8 cellular contexts compared by ENCODE assay signal in genomic region chr1:87335175-87335992, GRCh38. TPM values are rescaled to one million over a fixed set of nuclear protein-coding genes. Genes with fewer than 3 reads are reported as not detected.
A peak's percentile ranks its signal among the peaks of the same experiment; 100 is the strongest.
DNase-seq lines count a peak whose midpoint lies in the region; ATAC-seq and TF ChIP-seq lines count a peak whose summit lies in the region.

No MANE protein-coding gene starts in this region.

- H4K20me1 ChIP-seq in SU-DHL-6 (ENCODE audit: low read depth, low read length) = peaks cover 39% of the 10 kb centered on the region

- H3K27ac ChIP-seq in SU-DHL-6 (ENCODE audit: low read depth, low read length) = peak overlapping the region; percentile 89
- H3K27ac ChIP-seq in right atrium auricular region = peak overlapping the region; percentile 81 to 89
- peak overlapping the region; percentile 77 to 81 for H3K27ac ChIP-seq in prostate gland

- peak overlapping the region; percentile 97 for H3K4me3 ChIP-seq in SU-DHL-6 (ENCODE audit: insufficient read depth, low read length, poor library complexity, severe bottlenecking)
- peak overlapping the region; percentile 53 to 93 for H3K4me3 ChIP-seq in right atrium auricular region
- H3K4me3 ChIP-seq in prostate gland = peak overlapping the region; percentile 58 to 70

- peaks cover 95% of the 10 kb centered on the region for H3K79me2 ChIP-seq in SU-DHL-6 (ENCODE audit: insufficient read depth, low read length)

- H3K9me3 ChIP-seq in SU-DHL-6 (ENCODE audit: insufficient read depth, low read length) (no peaks in the 10 kb centered on the region), right atrium auricular region (no peaks in the 10 kb centered on the region), prostate gland (no peaks in the 10 kb centered on the region)

- 1% methylated on average over 42 of the region's 62 CpGs for WGBS in prostate gland

- peak overlapping the region; percentile 98 for H3K9ac ChIP-seq in SU-DHL-6 (ENCODE audit: low read length)

- no peak for TF ChIP-seq POLR2A in prostate gland (IDR thresholded peaks at IDR 0.05)

- H2AFZ ChIP-seq in SU-DHL-6 (ENCODE audit: low read depth, low read length, severe bottlenecking) = no peak overlapping the region

- H3K27me3 ChIP-seq in SU-DHL-6 (ENCODE audit: low read length) = no peaks in the 10 kb centered on the region
- H3K27me3 ChIP-seq in right atrium auricular region = no peaks in the 10 kb centered on the region
- no peaks in the 10 kb centered on the region for H3K27me3 ChIP-seq in prostate gland (replicated peaks; ENCODE audit: insufficient read depth)

- H3K36me3 ChIP-seq in SU-DHL-6 (ENCODE audit: low read length) = peaks cover 76% of the 10 kb centered on the region
- H3K36me3 ChIP-seq in right atrium auricular region = peaks cover 11% of the 10 kb centered on the region
- no peaks in the 10 kb centered on the region for H3K36me3 ChIP-seq in prostate gland

- peak; percentile 39 for ATAC-seq in GM21576 (IDR thresholded peaks at IDR 0.05; ENCODE audit: unreplicated experiment)

- H3F3A ChIP-seq in SU-DHL-6 (ENCODE audit: insufficient read depth) = peaks cover 74% of the 10 kb centered on the region

- peaks cover 0 to 55% of the 10 kb centered on the region in 2 donors for H3K4me1 ChIP-seq in right atrium auricular region
- H3K4me1 ChIP-seq in prostate gland (replicated peaks) = no peaks in the 10 kb centered on the region

- in situ Hi-C loops in KBM-7 (cut with MboI; ENCODE audit: low pct_unique_long_range_greater_than_20kb, low sequenced_read_pairs) = no loop called here

- intact Hi-C loops in prostate gland (cut with DNase I) = loop anchor here (10.0 kb wide), 1 partner anchor 349 kb away; no protein-coding TSS in a partner anchor

- DNase-seq in EL = peak; percentile 71
- peak; percentile 55 for DNase-seq in KBM-7
- peak; percentile 33 for DNase-seq in amniotic epithelial cell (ENCODE audit: low read depth)
- DNase-seq in right atrium auricular region (ENCODE audit: low spot score) = peak; percentile 65
- peak; percentile 43 for DNase-seq in prostate gland (ENCODE audit: low spot score)
- no peak for DNase-seq in SHP77 treated with DMSO at 0.1 percent for 48 hours (lab: John Stamatoyannopoulos, UW)

- no peaks in the 10 kb centered on the region for H3K9me2 ChIP-seq in SU-DHL-6 (replicated peaks; ENCODE audit: insufficient read depth, low read length)

- H3K4me2 ChIP-seq in SU-DHL-6 (ENCODE audit: low read depth, low read length, poor library complexity, severe bottlenecking) = peak overlapping the region; percentile 88

- no peak for TF ChIP-seq CTCF in SU-DHL-6 (IDR thresholded peaks at IDR 0.05; ENCODE audit: insufficient read depth, low read length, poor library complexity, severe bottlenecking)
- TF ChIP-seq CTCF in right atrium auricular region (IDR thresholded peaks at IDR 0.05) = peak; percentile 21 to 65
- TF ChIP-seq CTCF in prostate gland (IDR thresholded peaks at IDR 0.05) = peak in 2 of 4 experiments; percentile 13 to 49

RNA-seq across cellular contexts. Expression of gene LMO4, which starts 6.7 kb away (rescaled TPM):
- total RNA-seq in right atrium auricular region (10 to 100 TPM; 32.7 to 47.7 TPM), prostate gland (10 to 100 TPM; 41.9 to 78.0 TPM)
